ENCODE assay signal across 20 cellular contexts in genomic region chr3:52172262-52172757, GRCh38. TPM values are rescaled to one million over a fixed set of nuclear protein-coding genes. Genes with fewer than 3 reads are reported as not detected.
"Had no signal": no experiment of that assay in that cellular context is flagged by ENCODE, and none has a peak within 500 bp of the region (broad histone marks: within the 10 kb centered on the region; RNA-seq: fewer than 3 reads in every experiment).

No MANE protein-coding gene starts in this region.

- H3K27me3 ChIP-seq: left lung, pancreas, suprapubic skin, transverse colon, vagina had no signal

- H3K4me3 ChIP-seq: left lung, pancreas, suprapubic skin, transverse colon, vagina had no signal

- H3K27ac ChIP-seq: left lung, pancreas, suprapubic skin, transverse colon, vagina had no signal

- FAIRE-seq: kidney, pancreas had no signal

- H3K4me1 ChIP-seq: pancreas, transverse colon had no signal

- H3K9me3 ChIP-seq: left lung, pancreas, suprapubic skin, transverse colon, vagina had no signal

- DNase-seq: activated CD4-positive, alpha-beta T cell treated with anti-CD3 and anti-CD28 coated beads, Interleukin-2, amount 10 ng/mL, durations not matched to agents 24 days and 14 days; activated CD8-positive, alpha-beta T cell treated with anti-CD3 and anti-CD28 coated beads for 36 hours; activated naive CD4-positive, alpha-beta T cell treated with anti-CD3 and anti-CD28 coated beads, Interleukin-2, amount 10 ng/mL, durations not matched to agents 7 days and 5 days; activated naive CD8-positive, alpha-beta T cell treated with anti-CD3 and anti-CD28 coated beads, Interleukin-2, amount 50 U/mL, for 24 hours; activated T-cell treated with anti-CD3 and anti-CD28 coated beads, Interleukin-2, amount 50 U/mL, for 1 hour; glutamatergic neuron; kidney; left lung; pancreas; stimulated activated CD4-positive, alpha-beta T cell treated with anti-CD3 and anti-CD28 coated beads, Interleukin-2, amount 100 ng/mL, for 24 hours; stimulated activated naive CD8-positive, alpha-beta T cell treated with anti-CD3 and anti-CD28 coated beads, Interleukin-15, Interleukin-2, amounts not matched to agents 100 U/mL and 50 U/mL, for 24 hours; T-helper 1 cell; T-helper 9 cell; transverse colon had no signal

- H3K36me3 ChIP-seq: left lung, pancreas, suprapubic skin, transverse colon, vagina had no signal

- ATAC-seq: left lung had no signal

RNA-seq across cellular contexts. Expression of gene TLR9, which starts 53.1 kb away (rescaled TPM):
- total RNA-seq: lung microvascular endothelial cell, neural crest cell, renal cortical epithelial cell, vagina had no signal
- polyA plus RNA-seq: aorta had no signal
